27 cellular contexts compared by ENCODE assay signal in genomic region chr10:77715536-77715935, GRCh38.
"Had no signal": no experiment of that assay in that cellular context is flagged by ENCODE, and none has a peak within 500 bp of the region (broad histone marks: within the 10 kb centered on the region; RNA-seq: fewer than 3 reads in every experiment).

No MANE protein-coding gene starts in this region.

- H3K4me3 ChIP-seq: body of pancreas, breast epithelium, cardiac muscle cell had no signal

- H3K9me3 ChIP-seq: body of pancreas, breast epithelium had no signal

- ATAC-seq: activated CD4-positive, alpha-beta T cell treated with anti-CD3 and anti-CD28 coated beads for 36 hours; activated CD8-positive, alpha-beta memory T cell treated with anti-CD3 and anti-CD28 coated beads, Interleukin-2, amount 10 ng/mL, durations not matched to agents 7 days and 5 days; activated CD8-positive, alpha-beta T cell treated with anti-CD3 and anti-CD28 coated beads, Interleukin-2, amount 10 ng/mL, durations not matched to agents 7 days and 5 days; activated naive CD8-positive, alpha-beta T cell treated with anti-CD3 and anti-CD28 coated beads, Interleukin-2, amount 50 U/mL, for 24 hours; body of pancreas had no signal

- H3K27ac ChIP-seq: body of pancreas, brain microvascular endothelial cell, breast epithelium, cardiac muscle cell, VCaP had no signal

- DNase-seq: activated B cell treated with CpG ODN at 0.5 μM for 24 hours; activated CD4-positive, CD25-positive, alpha-beta regulatory T cell treated with anti-CD3 and anti-CD28 coated beads, Interleukin-2, amount 50 U/mL, for 72 hours; activated CD8-positive, alpha-beta memory T cell treated with anti-CD3 and anti-CD28 coated beads for 24 hours; activated CD8-positive, alpha-beta memory T cell treated with anti-CD3 and anti-CD28 coated beads, Interleukin-2, amount 10 ng/mL, durations not matched to agents 7 days and 5 days; activated CD8-positive, alpha-beta memory T cell treated with anti-CD3 and anti-CD28 coated beads, Interleukin-2, amount 50 U/mL, for 48 hours; activated effector memory CD4-positive, alpha-beta T cell treated with Interleukin-2 at 50 U/mL for 16 hours; activated gamma-delta T cell; activated naive CD4-positive, alpha-beta T cell treated with Interleukin-2 at 50 U/mL for 16 hours; activated naive CD8-positive, alpha-beta T cell treated with anti-CD3 and anti-CD28 coated beads, Interleukin-2, amount 10 ng/mL, durations not matched to agents 7 days and 5 days; activated T-cell treated with anti-CD3 and anti-CD28 coated beads, Interleukin-2, amount 50 U/mL, for 24 hours; activated T-cell treated with anti-CD3 and anti-CD28 coated beads, Interleukin-2, amount 50 U/mL, for 48 hours; amygdala; anterior cingulate cortex; brain microvascular endothelial cell; caudate nucleus; cerebellar nuclear complex; T-helper 1 cell; T-helper 9 cell had no signal

- FAIRE-seq: astrocyte, TTC549 had no signal

- H3K27me3 ChIP-seq: body of pancreas, brain microvascular endothelial cell, breast epithelium had no signal

- H3K36me3 ChIP-seq: brain microvascular endothelial cell, breast epithelium, cardiac muscle cell had no signal

- H3K4me1 ChIP-seq: breast epithelium had no signal
